14 cellular contexts compared by ENCODE assay signal in the genomic region with DNA sequence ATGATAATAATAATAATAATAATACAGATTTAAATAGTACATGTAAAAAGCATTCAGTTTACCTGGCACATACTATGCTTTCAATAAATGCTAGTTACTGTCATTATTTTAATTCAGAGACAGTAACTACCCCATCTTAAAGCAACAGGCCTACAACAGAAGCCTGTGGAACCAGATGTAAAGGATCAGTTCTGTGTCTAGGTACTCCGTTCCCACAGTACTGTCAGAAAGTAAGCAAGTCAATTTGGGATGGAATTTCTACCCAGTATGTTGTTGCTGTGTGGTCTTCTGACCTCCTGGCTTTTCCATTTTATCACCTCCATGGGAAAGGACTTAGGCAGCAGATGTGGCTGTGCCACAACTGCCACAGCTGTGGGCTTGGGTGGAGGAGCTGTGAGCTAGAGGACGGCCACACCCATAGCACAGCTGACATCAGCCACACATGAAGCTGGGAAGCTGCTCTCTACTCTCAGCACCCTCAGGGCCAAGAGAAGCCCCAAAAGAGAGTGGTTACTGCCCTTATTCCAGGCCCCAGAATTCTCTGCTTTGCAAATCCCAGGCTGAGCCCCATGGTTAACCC.
DNase-seq lines count a peak whose midpoint lies in the region; ATAC-seq and TF ChIP-seq lines count a peak whose summit lies in the region.
"Had no signal": no experiment of that assay in that cellular context is flagged by ENCODE, and none has a peak within 500 bp of the region (broad histone marks: within the 10 kb centered on the region; RNA-seq: fewer than 3 reads in every experiment).

No MANE protein-coding gene starts in this region.

- POLR2A ChIA-PET in PC-9 (lab: Charles Lee; ENCODE audit: unreplicated experiment), result no interaction called here

- 90% methylated on average over 2 of the region's 2 CpGs for WGBS in HUES64

- H3K79me2 ChIP-seq in GM23338 (replicated peaks; ENCODE audit: insufficient read depth) (no peaks in the 10 kb centered on the region), PC-9 (ENCODE audit: low read depth) (no peaks in the 10 kb centered on the region)

- peaks cover 90% of the 10 kb centered on the region for H3K36me3 ChIP-seq in HUES64 (ENCODE audit: insufficient read depth, low read length)
- H3K36me3 ChIP-seq in GM23338 (ENCODE audit: insufficient read depth), result no peaks in the 10 kb centered on the region; the same call in 1 of the 2 replicates
- no peaks in the 10 kb centered on the region; the same call in 1 of the 2 replicates for H3K36me3 ChIP-seq in PC-9 (ENCODE audit: low read depth)
- H3K36me3 ChIP-seq: prostate gland had no signal

- H3K27me3 ChIP-seq in HUES64 (ENCODE audit: insufficient read depth, low read length) (no peaks in the 10 kb centered on the region), GM23338 (ENCODE audit: insufficient read depth) (no peaks in the 10 kb centered on the region), PC-9 (ENCODE audit: insufficient read depth, low read depth) (no peaks in the 10 kb centered on the region)

- intact Hi-C loops in PC-9 (cut with micrococcal nuclease; ENCODE audit: unreplicated experiment), result no loop called here

- no peaks in the 10 kb centered on the region for H4K20me1 ChIP-seq in GM23338 (replicated peaks; ENCODE audit: insufficient read depth)
- H4K20me1 ChIP-seq in PC-9 (ENCODE audit: insufficient read depth), result no peaks in the 10 kb centered on the region

- H3K27me3 Mint-ChIP-seq in natural killer cell treated with Interleukin-12 subunit alpha and Interleukin-12 subunit beta and Interleukin-15 and Interleukin-18, amount 100 ng/mL, for 72 hours, result no peaks in the 10 kb centered on the region
- H3K27me3 Mint-ChIP-seq in GM23338 (ENCODE audit: insufficient read depth, low read depth, poor library complexity), result peaks cover 2% of the 10 kb centered on the region
- H3K27me3 Mint-ChIP-seq: type B pancreatic cell had no signal

- H3K36me3 Mint-ChIP-seq in natural killer cell treated with Interleukin-12 subunit alpha and Interleukin-12 subunit beta and Interleukin-15 and Interleukin-18, amount 100 ng/mL, for 72 hours, result no peaks in the 10 kb centered on the region
- H3K36me3 Mint-ChIP-seq in GM23338 (ENCODE audit: low read depth), result peaks cover 12% of the 10 kb centered on the region; the same call in 2 of the 3 replicates

- no peak for TF ChIP-seq CTCF in fibroblast of villous mesenchyme (IDR thresholded peaks at IDR 0.05; ENCODE audit: insufficient read depth, low read depth, low read length)
- TF ChIP-seq CTCF in GM23338 (conservative IDR thresholded peaks at IDR 0.05; ENCODE audit: low read depth in 2 of 2), result no peak
- no peak for TF ChIP-seq CTCF in PC-9 (conservative IDR thresholded peaks at IDR 0.05)

- no TSS peak for BruUV-seq in PC-9 (replicated peaks; lab: Mats Ljungman, UMichigan)

- H3K9me2 ChIP-seq in GM23338 (ENCODE audit: insufficient read depth) (no peaks in the 10 kb centered on the region), PC-9 (ENCODE audit: insufficient read depth) (no peaks in the 10 kb centered on the region)

- peak overlapping the region in 1 of 2 donors; percentile 46 for H3K27ac Mint-ChIP-seq in natural killer cell treated with Interleukin-12 subunit alpha and Interleukin-12 subunit beta and Interleukin-15 and Interleukin-18, amount 100 ng/mL, for 72 hours
- no peak overlapping the region for H3K27ac Mint-ChIP-seq in GM23338
- H3K27ac Mint-ChIP-seq: type B pancreatic cell had no signal

- H3F3A ChIP-seq in GM23338 (replicated peaks; ENCODE audit: low read depth) (no peaks in the 10 kb centered on the region), PC-9 (ENCODE audit: insufficient read depth, low read depth) (no peaks in the 10 kb centered on the region)

- H3K9ac ChIP-seq in HUES64 (ENCODE audit: low read depth, low read length), result no peak overlapping the region

- H3K27ac ChIP-seq in HUES64 (ENCODE audit: low read depth, low read length) (0 out of 2 replicates have a peak overlapping the region, but pooled peaks have one; percentile 27), GM23338 (ENCODE audit: low read depth) (no peak overlapping the region), PC-9 (no peak overlapping the region)
- H3K27ac ChIP-seq: prostate gland had no signal

- DNase-seq in A172 (ENCODE audit: low spot score), result peak; percentile 3
- peak; percentile 85 for DNase-seq in fibroblast of villous mesenchyme (ENCODE audit: low read depth)
- no peak for DNase-seq in natural killer cell treated with Interleukin-12 subunit alpha and Interleukin-12 subunit beta and Interleukin-15 and Interleukin-18, amount 100 ng/mL, for 72 hours (ENCODE audit: low spot score)
- DNase-seq in GM23338 (ENCODE audit: low spot score), result no peak
- no peak for DNase-seq in NCI-H1694 treated with DMSO at 0.1 percent for 48 hours (lab: John Stamatoyannopoulos, UW)
- no peak for DNase-seq in PC-9
- DNase-seq: activated CD4-positive, alpha-beta T cell treated with anti-CD3 and anti-CD28 coated beads for 1 hour; left cardiac atrium; NCI-H1436; NCI-H69 had no signal

- H3K4me1 ChIP-seq in HUES64 (ENCODE audit: insufficient read depth, low read length) (peaks cover 12% of the 10 kb centered on the region), GM23338 (ENCODE audit: insufficient read depth) (no peaks in the 10 kb centered on the region), PC-9 (replicated peaks; ENCODE audit: insufficient read depth) (no peaks in the 10 kb centered on the region)
- H3K4me1 ChIP-seq: prostate gland had no signal

- CTCF ChIA-PET in PC-9 (lab: Charles Lee), result no interaction called here

- no peak overlapping the region for H3K4me3 ChIP-seq in HUES64 (ENCODE audit: low read length)
- H3K4me3 ChIP-seq in fibroblast of villous mesenchyme (ENCODE audit: low read depth, low read length), result no peak overlapping the region
- no peak overlapping the region for H3K4me3 ChIP-seq in GM23338
- H3K4me3 ChIP-seq in PC-9, result no peak overlapping the region
- H3K4me3 ChIP-seq: prostate gland had no signal

- no peak overlapping the region for H3K4me2 ChIP-seq in GM23338
- no peak overlapping the region for H3K4me2 ChIP-seq in PC-9

- no peak overlapping the region for H2AFZ ChIP-seq in GM23338
- H2AFZ ChIP-seq in PC-9, result no peak overlapping the region

- peaks cover 10 to 12% of the 10 kb centered on the region in 2 donors for H3K4me1 Mint-ChIP-seq in natural killer cell treated with Interleukin-12 subunit alpha and Interleukin-12 subunit beta and Interleukin-15 and Interleukin-18, amount 100 ng/mL, for 72 hours (ENCODE audit: low read depth in 2 of 2)
- H3K4me1 Mint-ChIP-seq in GM23338, result no peaks in the 10 kb centered on the region; the same call in 2 of the 3 replicates

- H3K9me3 Mint-ChIP-seq in natural killer cell treated with Interleukin-12 subunit alpha and Interleukin-12 subunit beta and Interleukin-15 and Interleukin-18, amount 100 ng/mL, for 72 hours, result no peaks in the 10 kb centered on the region
- no peaks in the 10 kb centered on the region for H3K9me3 Mint-ChIP-seq in GM23338
- H3K9me3 Mint-ChIP-seq: type B pancreatic cell had no signal

- peak; percentile 62 to 63 for ATAC-seq in natural killer cell treated with Interleukin-12 subunit alpha and Interleukin-12 subunit beta and Interleukin-15 and Interleukin-18, amount 100 ng/mL, for 72 hours
- ATAC-seq in GM23338 (no peak), GM19397 (IDR thresholded peaks at IDR 0.05; ENCODE audit: unreplicated experiment) (no peak)

- no peak overlapping the region for H3K4me3 Mint-ChIP-seq in natural killer cell treated with Interleukin-12 subunit alpha and Interleukin-12 subunit beta and Interleukin-15 and Interleukin-18, amount 100 ng/mL, for 72 hours
- no peak overlapping the region for H3K4me3 Mint-ChIP-seq in GM23338
- H3K4me3 Mint-ChIP-seq: type B pancreatic cell had no signal

- H3K9me3 ChIP-seq in HUES64 (ENCODE audit: insufficient read depth, low read depth, low read length), result no peaks in the 10 kb centered on the region
- no peaks in the 10 kb centered on the region for H3K9me3 ChIP-seq in PC-9 (ENCODE audit: insufficient read depth, low read depth)
- H3K9me3 ChIP-seq: prostate gland had no signal

TF ChIP-seq in GM23338, 12 proteins besides CTCF, POLR2A, EP300 and RAD21 (continues in another document):
- no peak for TF ChIP-seq EZH2 (IDR thresholded peaks at IDR 0.05; ENCODE audit: low read depth, unreplicated experiment)

Comparison
In these comparisons a context has a peak if more than half of its experiments do, and no peak if none do; other contexts are left out.
1. DNase-seq: peak in A172 (single experiment) and fibroblast of villous mesenchyme (single experiment); none in natural killer cell treated with Interleukin-12 subunit alpha and Interleukin-12 subunit beta and Interleukin-15 and Interleukin-18, amount 100 ng/mL, for 72 hours (single experiment), GM23338 (single experiment), NCI-H1694 treated with DMSO at 0.1 percent for 48 hours (single experiment) and PC-9 (0 of 2).
2. ATAC-seq: peak in natural killer cell treated with Interleukin-12 subunit alpha and Interleukin-12 subunit beta and Interleukin-15 and Interleukin-18, amount 100 ng/mL, for 72 hours (2 of 2); none in GM23338 (single experiment) and GM19397 (single experiment).